In genomic region chr10:102713814-102714620, GRCh38 we compare ENCODE assay signal across 1 cellular context.
A peak's percentile ranks its signal among the peaks of the same experiment; 100 is the strongest.
TF ChIP-seq lines count a peak whose summit lies in the region.

TSS of gene ARL3 (minus strand) at chr10:102714397. CDS start at chr10:102714275, 122 bp downstream.

TF ChIP-seq in HepG2, 621 proteins besides CTCF, POLR2A, EP300 and RAD21 (continued from another document and continues in another):
- TF ChIP-seq REPIN1 (CRISPR knock-in tag; IDR thresholded peaks at IDR 0.05; ENCODE audit: borderline replicate concordance, low read depth), result 0 out of 2 replicates have a peak, but pooled peaks have one; percentile 32
- no peak for TF ChIP-seq NFIC (IDR thresholded peaks at IDR 0.05; ENCODE audit: low read length)
- TF ChIP-seq SOX6 (IDR thresholded peaks at IDR 0.05), result no peak
- TF ChIP-seq SOX6 (CRISPR knock-in tag; IDR thresholded peaks at IDR 0.05), result peak; percentile 29
- no peak for TF ChIP-seq ZNF552 (CRISPR knock-in tag; IDR thresholded peaks at IDR 0.05; ENCODE audit: borderline replicate concordance)
- peak; percentile 19; the same call in 1 of the 2 replicates for TF ChIP-seq CEBPB (IDR thresholded peaks at IDR 0.05; ENCODE audit: borderline replicate concordance, low read depth, low read length)
- TF ChIP-seq MAFK (conservative IDR thresholded peaks at IDR 0.05 in 1 of 2, IDR thresholded peaks at IDR 0.05 in 1 of 2; ENCODE audit: low read length in 2 of 2), result no peak
- TF ChIP-seq ZNF564 (CRISPR knock-in tag; IDR thresholded peaks at IDR 0.05), result peak; percentile 23; the same call in 1 of the 2 replicates
- TF ChIP-seq ZNF850 (CRISPR knock-in tag; conservative IDR thresholded peaks at IDR 0.05), result no peak
- no peak for TF ChIP-seq ZMYM2 (CRISPR knock-in tag; IDR thresholded peaks at IDR 0.05)
- peak; percentile 81 for TF ChIP-seq NFYB (CRISPR knock-in tag; IDR thresholded peaks at IDR 0.05)
- TF ChIP-seq POLR2G (IDR thresholded peaks at IDR 0.05; ENCODE audit: low read depth, low read length), result peak; percentile 41; the same call in 1 of the 2 replicates
- TF ChIP-seq SKI (IDR thresholded peaks at IDR 0.05; ENCODE audit: partially characterized antibody), result peak; percentile 9
- TF ChIP-seq THRA (CRISPR knock-in tag; IDR thresholded peaks at IDR 0.05; ENCODE audit: borderline replicate concordance), result no peak
- TF ChIP-seq AHR (CRISPR knock-in tag; IDR thresholded peaks at IDR 0.05), result no peak
- peak; percentile 14; the same call in 1 of the 2 replicates for TF ChIP-seq ZNF639 (CRISPR knock-in tag; conservative IDR thresholded peaks at IDR 0.05)
- TF ChIP-seq THAP9 (CRISPR knock-in tag; IDR thresholded peaks at IDR 0.05; ENCODE audit: borderline replicate concordance), result no peak
- peak; percentile 53 for TF ChIP-seq DRAP1 (CRISPR knock-in tag; IDR thresholded peaks at IDR 0.05)
- no peak for TF ChIP-seq THYN1 (CRISPR knock-in tag; IDR thresholded peaks at IDR 0.05; ENCODE audit: borderline replicate concordance, low read depth)
- TF ChIP-seq ZNF770 (CRISPR knock-in tag; IDR thresholded peaks at IDR 0.05), result peak; percentile 64; the same call in 1 of the 2 replicates
- TF ChIP-seq CREM (IDR thresholded peaks at IDR 0.05), result peak; percentile 29; the same call in 1 of the 2 replicates
- TF ChIP-seq CREM (CRISPR knock-in tag; IDR thresholded peaks at IDR 0.05), result no peak
- TF ChIP-seq SMARCE1 (IDR thresholded peaks at IDR 0.05; ENCODE audit: borderline replicate concordance), result no peak
- TF ChIP-seq MLXIP (CRISPR knock-in tag; IDR thresholded peaks at IDR 0.05; ENCODE audit: borderline replicate concordance), result no peak
- TF ChIP-seq ZBTB7A (CRISPR knock-in tag; IDR thresholded peaks at IDR 0.05), result peak; percentile 95
- TF ChIP-seq CCAR2 (optimal IDR thresholded peaks at IDR 0.05; ENCODE audit: low read depth, low read length), result no peak
- peak in 1 of 2 experiments; percentile 20; a peak in 1 of 4 replicates for TF ChIP-seq KLF16 (CRISPR knock-in tag; IDR thresholded peaks at IDR 0.05)
- 0 out of 2 replicates have a peak, but pooled peaks have one; percentile 12 for TF ChIP-seq ZNF800 (CRISPR knock-in tag; IDR thresholded peaks at IDR 0.05)
- TF ChIP-seq ZFP36L1 (CRISPR knock-in tag; IDR thresholded peaks at IDR 0.05), result peak; percentile 50; the same call in 1 of the 2 replicates
- 0 out of 2 replicates have a peak, but pooled peaks have one; percentile 17 for TF ChIP-seq MED1 (CRISPR knock-in tag; IDR thresholded peaks at IDR 0.05)
- TF ChIP-seq CBX1 (IDR thresholded peaks at IDR 0.05; ENCODE audit: low read depth), result no peak
- peak; percentile 70 for TF ChIP-seq ZNF501 (CRISPR knock-in tag; IDR thresholded peaks at IDR 0.05)
- TF ChIP-seq ZNF841 (CRISPR knock-in tag; IDR thresholded peaks at IDR 0.05; ENCODE audit: borderline replicate concordance), result no peak
- TF ChIP-seq ZNF331 (CRISPR knock-in tag; IDR thresholded peaks at IDR 0.05), result peak; percentile 9; the same call in 1 of the 2 replicates
- peak; percentile 85 for TF ChIP-seq ARID4A (CRISPR knock-in tag; IDR thresholded peaks at IDR 0.05; ENCODE audit: borderline replicate concordance)
- TF ChIP-seq ZNF530 (CRISPR knock-in tag; IDR thresholded peaks at IDR 0.05; ENCODE audit: low read depth), result no peak
- TF ChIP-seq ZNF274 (CRISPR knock-in tag; IDR thresholded peaks at IDR 0.05), result no peak; the same call in 1 of the 2 replicates
- no peak for TF ChIP-seq THAP8 (CRISPR knock-in tag; IDR thresholded peaks at IDR 0.05; ENCODE audit: borderline replicate concordance)
- TF ChIP-seq ZNF891 (CRISPR knock-in tag; IDR thresholded peaks at IDR 0.05), result peak; percentile 30; the same call in 1 of the 2 replicates
- 0 out of 2 replicates have a peak, but pooled peaks have one; percentile 39 for TF ChIP-seq CBFB (CRISPR knock-in tag; IDR thresholded peaks at IDR 0.05)
- 0 out of 2 replicates have a peak, but pooled peaks have one; percentile 15 for TF ChIP-seq ATF2 (CRISPR knock-in tag; IDR thresholded peaks at IDR 0.05)
- TF ChIP-seq ZNF121 (CRISPR knock-in tag; IDR thresholded peaks at IDR 0.05), result no peak
